Comparison of ENCODE assay signal across 22 cellular contexts in the genomic region with DNA sequence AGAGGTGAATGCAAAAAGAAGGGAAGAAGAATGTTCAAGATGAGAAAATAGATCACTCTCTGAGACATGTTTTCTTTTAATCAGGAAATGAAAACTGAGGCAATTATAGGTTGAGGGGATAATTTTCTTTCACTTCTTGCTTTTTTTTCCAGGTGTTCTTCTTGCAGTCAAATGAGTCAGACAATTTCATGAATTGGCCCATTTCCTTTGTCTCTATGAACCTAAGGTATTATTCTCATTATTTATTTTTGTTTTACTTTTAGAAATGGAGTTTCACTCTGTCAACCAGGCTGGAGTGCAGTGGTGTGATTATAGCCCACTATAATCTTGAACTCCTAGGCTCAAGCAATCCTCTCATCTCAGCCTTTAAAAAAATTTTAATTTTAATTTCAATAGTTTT. TPM values are rescaled to one million over a fixed set of nuclear protein-coding genes. Genes with fewer than 3 reads are reported as not detected.
A peak's percentile ranks its signal among the peaks of the same experiment; 100 is the strongest.
DNase-seq lines count a peak whose midpoint lies in the region; ATAC-seq and TF ChIP-seq lines count a peak whose summit lies in the region.
"Had no signal": no experiment of that assay in that cellular context is flagged by ENCODE, and none has a peak within 500 bp of the region (broad histone marks: within the 10 kb centered on the region; RNA-seq: fewer than 3 reads in every experiment).

No MANE protein-coding gene starts in this region.

- H3K4me1 ChIP-seq in GM23338 (ENCODE audit: insufficient read depth) (peaks cover 16% of the 10 kb centered on the region), OCI-LY3 (ENCODE audit: low read length) (peaks cover 62% of the 10 kb centered on the region)

- H3F3A ChIP-seq in GM23338 (replicated peaks; ENCODE audit: low read depth): no peaks in the 10 kb centered on the region

- no peak overlapping the region for H3K27ac Mint-ChIP-seq in GM23338
- H3K27ac Mint-ChIP-seq in stimulated activated effector memory CD8-positive, alpha-beta T cell treated with anti-CD3 and anti-CD28 coated beads, Interleukin-12 subunit alpha, Interleukin-12 subunit beta, amount 100 ng/mL, for 72 hours: no peak overlapping the region
- H3K27ac Mint-ChIP-seq: CD4-positive, alpha-beta T cell had no signal

- H3K9ac ChIP-seq in OCI-LY3 (ENCODE audit: low read length): peak overlapping the region; percentile 10; the same call in 1 of the 2 replicates
- H3K9ac ChIP-seq: BLaER1 had no signal

- peaks cover 15% of the 10 kb centered on the region for H3K79me2 ChIP-seq in GM23338 (replicated peaks; ENCODE audit: insufficient read depth)
- H3K79me2 ChIP-seq in OCI-LY3 (ENCODE audit: low read length): peaks cover 14% of the 10 kb centered on the region

- ATAC-seq in GM23338: no peak
- no peak for ATAC-seq in GM18868 (IDR thresholded peaks at IDR 0.05; ENCODE audit: unreplicated experiment)
- ATAC-seq in GM21723 (IDR thresholded peaks at IDR 0.05; ENCODE audit: unreplicated experiment): no peak
- no peak for ATAC-seq in stimulated activated effector memory CD8-positive, alpha-beta T cell treated with anti-CD3 and anti-CD28 coated beads, Interleukin-12 subunit alpha, Interleukin-12 subunit beta, amount 100 ng/mL, for 72 hours
- ATAC-seq: HCT116 had no signal

- H4K20me1 ChIP-seq in GM23338 (replicated peaks; ENCODE audit: insufficient read depth) (peaks cover 4% of the 10 kb centered on the region), OCI-LY3 (ENCODE audit: insufficient read depth, low read length) (no peaks in the 10 kb centered on the region)
- H4K20me1 ChIP-seq: BLaER1 had no signal

- H3K36me3 Mint-ChIP-seq in GM23338 (ENCODE audit: low read depth): peaks cover 23% of the 10 kb centered on the region
- no peaks in the 10 kb centered on the region for H3K36me3 Mint-ChIP-seq in stimulated activated effector memory CD8-positive, alpha-beta T cell treated with anti-CD3 and anti-CD28 coated beads, Interleukin-12 subunit alpha, Interleukin-12 subunit beta, amount 100 ng/mL, for 72 hours

- H3K4me2 ChIP-seq in GM23338: peak overlapping the region; percentile 4; the same call in 1 of the 2 replicates
- H3K4me2 ChIP-seq in OCI-LY3 (ENCODE audit: low read length): peak overlapping the region; percentile 56
- H3K4me2 ChIP-seq: BLaER1 had no signal

- H2AFZ ChIP-seq in GM23338 (peak overlapping the region; percentile 12; the same call in 1 of the 2 replicates), OCI-LY3 (ENCODE audit: low read depth, low read length) (no peak overlapping the region)

- H3K27ac ChIP-seq in C4-2B (peak overlapping the region; percentile 62; the same call in 1 of the 2 replicates), GM23338 (ENCODE audit: low read depth) (no peak overlapping the region), OCI-LY3 (ENCODE audit: low read length) (peak overlapping the region; percentile 81)
- H3K27ac ChIP-seq: BLaER1, Peyer's patch, SK-N-MC had no signal

- H3K9me2 ChIP-seq in GM23338 (ENCODE audit: insufficient read depth): 0 out of 2 replicates have a peak, but pooled peaks cover 3% of the 10 kb centered on the region

- TF ChIP-seq CTCF in C4-2B (conservative IDR thresholded peaks at IDR 0.05) (no peak), GM23338 (conservative IDR thresholded peaks at IDR 0.05; ENCODE audit: low read depth in 2 of 2) (no peak), OCI-LY3 (IDR thresholded peaks at IDR 0.05; ENCODE audit: low read depth, low read length) (no peak)

- H3K4me1 Mint-ChIP-seq in GM23338: peaks cover 16% of the 10 kb centered on the region
- H3K4me1 Mint-ChIP-seq in stimulated activated effector memory CD8-positive, alpha-beta T cell treated with anti-CD3 and anti-CD28 coated beads, Interleukin-12 subunit alpha, Interleukin-12 subunit beta, amount 100 ng/mL, for 72 hours: peaks cover 13% of the 10 kb centered on the region

- no peak overlapping the region for H3K4me3 Mint-ChIP-seq in GM23338
- H3K4me3 Mint-ChIP-seq in stimulated activated effector memory CD8-positive, alpha-beta T cell treated with anti-CD3 and anti-CD28 coated beads, Interleukin-12 subunit alpha, Interleukin-12 subunit beta, amount 100 ng/mL, for 72 hours: no peak overlapping the region
- H3K4me3 Mint-ChIP-seq: CD4-positive, alpha-beta T cell had no signal

- H3K9me3 ChIP-seq in OCI-LY3 (ENCODE audit: insufficient read depth, low read length): no peaks in the 10 kb centered on the region
- H3K9me3 ChIP-seq: Peyer's patch had no signal

- peaks cover 23% of the 10 kb centered on the region for H3K27me3 Mint-ChIP-seq in GM23338 (ENCODE audit: insufficient read depth, low read depth, poor library complexity)

- H3K27me3 ChIP-seq in GM23338 (ENCODE audit: insufficient read depth) (no peaks in the 10 kb centered on the region), OCI-LY3 (ENCODE audit: low read depth, low read length) (no peaks in the 10 kb centered on the region)
- H3K27me3 ChIP-seq: BLaER1 had no signal

- no peak overlapping the region for H3K4me3 ChIP-seq in GM23338
- H3K4me3 ChIP-seq in OCI-LY3 (ENCODE audit: low read length): peak overlapping the region; percentile 14; the same call in 1 of the 2 replicates
- H3K4me3 ChIP-seq: BLaER1, Peyer's patch, SK-N-MC had no signal

- peaks cover 1% of the 10 kb centered on the region for H3K36me3 ChIP-seq in GM23338 (ENCODE audit: insufficient read depth)
- H3K36me3 ChIP-seq in OCI-LY3 (replicated peaks; ENCODE audit: low read depth, low read length): peaks cover 10% of the 10 kb centered on the region
- H3K36me3 ChIP-seq: BLaER1, Peyer's patch had no signal

- H3K9me3 Mint-ChIP-seq in GM23338: peaks cover 14% of the 10 kb centered on the region; the same call in 2 of the 3 replicates
- H3K9me3 Mint-ChIP-seq in stimulated activated effector memory CD8-positive, alpha-beta T cell treated with anti-CD3 and anti-CD28 coated beads, Interleukin-12 subunit alpha, Interleukin-12 subunit beta, amount 100 ng/mL, for 72 hours: no peaks in the 10 kb centered on the region
- H3K9me3 Mint-ChIP-seq: CD4-positive, alpha-beta T cell had no signal

- no peak for DNase-seq in GM23338 (ENCODE audit: low spot score)
- DNase-seq in germinal center (ENCODE audit: low spot score): peak; percentile 30
- DNase-seq in stimulated activated effector memory CD8-positive, alpha-beta T cell treated with anti-CD3 and anti-CD28 coated beads, Interleukin-12 subunit alpha, Interleukin-12 subunit beta, amount 100 ng/mL, for 72 hours (ENCODE audit: low spot score in 2 of 2): no peak
- no peak for DNase-seq in midbrain (lab: John Stamatoyannopoulos, UW)
- DNase-seq: CD4-positive, alpha-beta T cell; IMR-90; KG1; NCI-H1092 treated with DMSO at 0.1 percent for 48 hours; NCI-H1694; NCI-H2029 treated with DMSO at 0.1 percent for 48 hours; NCI-H446 treated with DMSO at 0.1 percent for 48 hours; NCI-H526; NCI-H82; Peyer's patch; SIG-M5 had no signal

TF ChIP-seq in GM23338, 12 proteins besides CTCF, POLR2A, EP300 and RAD21 (continues in another document):
- TF ChIP-seq NANOG (IDR thresholded peaks at IDR 0.05; ENCODE audit: borderline replicate concordance) (no peak), EZH2phosphoT487 (IDR thresholded peaks at IDR 0.05; ENCODE audit: unreplicated experiment) (no peak), JUNB (IDR thresholded peaks at IDR 0.05; ENCODE audit: unreplicated experiment) (no peak), POLR2AphosphoS5 (IDR thresholded peaks at IDR 0.05; ENCODE audit: low read depth) (no peak), EZH2 (IDR thresholded peaks at IDR 0.05; ENCODE audit: low read depth, unreplicated experiment) (no peak), ZNF114 (CRISPR knock-in tag; IDR thresholded peaks at IDR 0.05) (no peak), ETS1 (IDR thresholded peaks at IDR 0.05) (no peak), ZNF331 (CRISPR knock-in tag; IDR thresholded peaks at IDR 0.05; ENCODE audit: low read depth) (no peak), STAT1 (IDR thresholded peaks at IDR 0.05; ENCODE audit: unreplicated experiment) (no peak), CREB1 (CRISPR knock-in tag; IDR thresholded peaks at IDR 0.05; ENCODE audit: low read depth) (no peak)
- TF ChIP-seq, protein P1, sequence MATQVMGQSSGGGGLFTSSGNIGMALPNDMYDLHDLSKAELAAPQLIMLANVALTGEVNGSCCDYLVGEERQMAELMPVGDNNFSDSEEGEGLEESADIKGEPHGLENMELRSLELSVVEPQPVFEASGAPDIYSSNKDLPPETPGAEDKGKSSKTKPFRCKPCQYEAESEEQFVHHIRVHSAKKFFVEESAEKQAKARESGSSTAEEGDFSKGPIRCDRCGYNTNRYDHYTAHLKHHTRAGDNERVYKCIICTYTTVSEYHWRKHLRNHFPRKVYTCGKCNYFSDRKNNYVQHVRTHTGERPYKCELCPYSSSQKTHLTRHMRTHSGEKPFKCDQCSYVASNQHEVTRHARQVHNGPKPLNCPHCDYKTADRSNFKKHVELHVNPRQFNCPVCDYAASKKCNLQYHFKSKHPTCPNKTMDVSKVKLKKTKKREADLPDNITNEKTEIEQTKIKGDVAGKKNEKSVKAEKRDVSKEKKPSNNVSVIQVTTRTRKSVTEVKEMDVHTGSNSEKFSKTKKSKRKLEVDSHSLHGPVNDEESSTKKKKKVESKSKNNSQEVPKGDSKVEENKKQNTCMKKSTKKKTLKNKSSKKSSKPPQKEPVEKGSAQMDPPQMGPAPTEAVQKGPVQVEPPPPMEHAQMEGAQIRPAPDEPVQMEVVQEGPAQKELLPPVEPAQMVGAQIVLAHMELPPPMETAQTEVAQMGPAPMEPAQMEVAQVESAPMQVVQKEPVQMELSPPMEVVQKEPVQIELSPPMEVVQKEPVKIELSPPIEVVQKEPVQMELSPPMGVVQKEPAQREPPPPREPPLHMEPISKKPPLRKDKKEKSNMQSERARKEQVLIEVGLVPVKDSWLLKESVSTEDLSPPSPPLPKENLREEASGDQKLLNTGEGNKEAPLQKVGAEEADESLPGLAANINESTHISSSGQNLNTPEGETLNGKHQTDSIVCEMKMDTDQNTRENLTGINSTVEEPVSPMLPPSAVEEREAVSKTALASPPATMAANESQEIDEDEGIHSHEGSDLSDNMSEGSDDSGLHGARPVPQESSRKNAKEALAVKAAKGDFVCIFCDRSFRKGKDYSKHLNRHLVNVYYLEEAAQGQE (IDR thresholded peaks at IDR 0.05; ENCODE audit: unreplicated experiment): no peak

RNA-seq across cellular contexts. Expression of gene VASH2, which starts 3.5 kb away (rescaled TPM):
- total RNA-seq in GM23338 (2014; rRNA removed; shearing (Covaris generic)): 305 and 381 TPM in 2 replicates
- polyA plus RNA-seq in GM23338 (2016; fragmentation: Nextera tagmentation; extraction: Ambion mirVana): 129 and 136 TPM in 2 replicates
